Comparison of ENCODE assay signal across 21 cellular contexts in genomic region chr5:75616286-75616810, GRCh38. TPM values are rescaled to one million over a fixed set of nuclear protein-coding genes. Genes with fewer than 3 reads are reported as not detected.
DNase-seq lines count a peak whose midpoint lies in the region; ATAC-seq and TF ChIP-seq lines count a peak whose summit lies in the region.
"Had no signal": no experiment of that assay in that cellular context is flagged by ENCODE, and none has a peak within 500 bp of the region (broad histone marks: within the 10 kb centered on the region; RNA-seq: fewer than 3 reads in every experiment).

No MANE protein-coding gene starts in this region.

- H3K4me2 ChIP-seq in IMR-90 (ENCODE audit: low read depth, low read length) = no peak overlapping the region
- H3K4me2 ChIP-seq in smooth muscle cell = peak overlapping the region; percentile 69

- H2BK20ac ChIP-seq in IMR-90 (ENCODE audit: low read depth, low read length) = no peak overlapping the region

- in situ Hi-C loops in IMR-90 (cut with MboI; ENCODE audit: low sequenced_read_pairs) = no loop called here
- in situ Hi-C loops in ACHN (cut with HindIII; ENCODE audit: low pct_ligation_motif_present, low pct_unique_long_range_greater_than_20kb, low sequenced_read_pairs) = no loop called here

- no peak overlapping the region for H4K8ac ChIP-seq in IMR-90 (ENCODE audit: low read depth in 2 of 2, low read length in 2 of 2)

- H3K23ac ChIP-seq in IMR-90 (ENCODE audit: low read depth, low read length) = no peak overlapping the region

- POLR2A ChIA-PET in IMR-90 (lab: Charles Lee; ENCODE audit: unreplicated experiment) = no interaction called here

- no peak overlapping the region for H3K27ac ChIP-seq in IMR-90 (ENCODE audit: insufficient read depth, low read length)
- peak overlapping the region; percentile 47 for H3K27ac ChIP-seq in mesodermal cell (ENCODE audit: low read depth, low read length, severe bottlenecking)
- peak overlapping the region; percentile 88 for H3K27ac ChIP-seq in smooth muscle cell (ENCODE audit: low read depth)
- H3K27ac ChIP-seq: gastroesophageal sphincter had no signal

- H3K9me1 ChIP-seq in IMR-90 (ENCODE audit: insufficient read depth, low read length) = no peaks in the 10 kb centered on the region

- CTCF ChIA-PET in IMR-90 (lab: Yijun Ruan, JAX) = no interaction called here

- H3K79me1 ChIP-seq in IMR-90 (ENCODE audit: low read depth in 1 of 2, low read length in 2 of 2) = no peaks in the 10 kb centered on the region

- no peak overlapping the region for H2BK5ac ChIP-seq in IMR-90 (ENCODE audit: low read depth, low read length, poor library complexity, severe bottlenecking)

- H3K27me3 ChIP-seq in IMR-90 (ENCODE audit: control insufficient read depth, insufficient read depth, low read length) (no peaks in the 10 kb centered on the region), smooth muscle cell (ENCODE audit: low read depth) (no peaks in the 10 kb centered on the region)
- H3K27me3 ChIP-seq: suprapubic skin had no signal

- no peak overlapping the region for H2AK5ac ChIP-seq in IMR-90 (ENCODE audit: low read depth, low read length)

- no peak overlapping the region for H3K56ac ChIP-seq in IMR-90 (ENCODE audit: extremely low read depth, insufficient read depth, low read length)

- no peak overlapping the region for H2AFZ ChIP-seq in IMR-90 (replicated peaks; ENCODE audit: low read length, poor library complexity)
- no peak overlapping the region for H2AFZ ChIP-seq in smooth muscle cell (ENCODE audit: low read depth)

- peaks cover 14% of the 10 kb centered on the region for H3F3A ChIP-seq in smooth muscle cell (ENCODE audit: low read depth)

- no peak overlapping the region for H3K4me3 ChIP-seq in IMR-90 (ENCODE audit: insufficient read depth, low read depth, low read length)
- no peak overlapping the region for H3K4me3 ChIP-seq in choroid plexus epithelial cell (ENCODE audit: low read depth, low read length)
- H3K4me3 ChIP-seq in mesodermal cell (ENCODE audit: extremely low read depth, insufficient read depth, low read length, poor library complexity, severe bottlenecking) = no peak overlapping the region
- H3K4me3 ChIP-seq in smooth muscle cell = no peak overlapping the region
- H3K4me3 ChIP-seq: gastroesophageal sphincter, suprapubic skin had no signal

- H2AK9ac ChIP-seq in IMR-90 (replicated peaks; ENCODE audit: low read depth, low read length, poor library complexity) = no peak overlapping the region

- TF ChIP-seq RAD21 in IMR-90 (IDR thresholded peaks at IDR 0.05; ENCODE audit: low read length) = no peak

- H3K9ac ChIP-seq in IMR-90 (ENCODE audit: low read depth, low read length) (no peak overlapping the region), smooth muscle cell (ENCODE audit: low read depth) (peak overlapping the region; percentile 52)

- no peak for ATAC-seq in IMR-90 (ENCODE audit: low read depth)
- ATAC-seq in GM21360 (IDR thresholded peaks at IDR 0.05; ENCODE audit: unreplicated experiment) = no peak
- ATAC-seq in GM19023 (IDR thresholded peaks at IDR 0.05; ENCODE audit: unreplicated experiment) = no peak
- ATAC-seq: gastroesophageal sphincter, left lobe of liver had no signal

- no peaks in the 10 kb centered on the region for H3K79me2 ChIP-seq in smooth muscle cell (ENCODE audit: low read depth)

- intact Hi-C loops in IMR-90 (cut with micrococcal nuclease) = loop anchor here (5.0 kb wide), 1 partner anchor 41 kb away; no protein-coding TSS in a partner anchor

- dilution Hi-C loops in IMR-90 (cut with HindIII; ENCODE audit: low sequenced_read_pairs, unreplicated experiment) = no loop called here

- no peak for TF ChIP-seq POLR2A in IMR-90 (IDR thresholded peaks at IDR 0.05; ENCODE audit: low read depth, low read length)

- no peak overlapping the region for H3K4ac ChIP-seq in IMR-90 (ENCODE audit: low read depth, low read length)

- H3K4me1 ChIP-seq in IMR-90 (ENCODE audit: control insufficient read depth, insufficient read depth, low read length) (no peaks in the 10 kb centered on the region), mesodermal cell (ENCODE audit: control insufficient read depth, insufficient read depth, low read length, poor library complexity, severe bottlenecking) (peaks cover 10% of the 10 kb centered on the region), smooth muscle cell (ENCODE audit: low read depth) (peaks cover 16% of the 10 kb centered on the region)

- TF ChIP-seq CTCF in IMR-90 (conservative IDR thresholded peaks at IDR 0.05; ENCODE audit: low read depth, low read length) = no peak
- no peak for TF ChIP-seq CTCF in choroid plexus epithelial cell (conservative IDR thresholded peaks at IDR 0.05; ENCODE audit: low read depth, low read length)
- no peak for TF ChIP-seq CTCF in smooth muscle cell (IDR thresholded peaks at IDR 0.05; ENCODE audit: borderline replicate concordance, insufficient read depth, poor library complexity, severe bottlenecking)

- no peak overlapping the region for H3K18ac ChIP-seq in IMR-90 (ENCODE audit: low read depth, low read length)

- H2BK15ac ChIP-seq in IMR-90 (ENCODE audit: low read depth, low read length) = no peak overlapping the region

- WGBS in IMR-90 (ENCODE audit: extremely low coverage in 2 of 2, insufficient read length in 1 of 2), 2 experiments = no CpG with 5 or more reads among the region's 4 CpGs
- WGBS in mesodermal cell (ENCODE audit: insufficient coverage in 2 of 2), 2 experiments = 75 to 94% methylated on average over 2 to 4 of the region's 4 CpGs
- 65% methylated on average over 4 of the region's 4 CpGs for WGBS in smooth muscle cell (ENCODE audit: low lambda C conversion rate)

- H4K20me1 ChIP-seq in IMR-90 (ENCODE audit: insufficient read depth, low read length) (no peaks in the 10 kb centered on the region), smooth muscle cell (ENCODE audit: low read depth) (no peaks in the 10 kb centered on the region)

- H4K5ac ChIP-seq in IMR-90 (ENCODE audit: low read depth, low read length) = no peak overlapping the region

- no peak overlapping the region for H4K91ac ChIP-seq in IMR-90 (ENCODE audit: insufficient read depth, low read depth, low read length)

- H3K36me3 ChIP-seq in IMR-90 (ENCODE audit: control insufficient read depth, insufficient read depth, low read length) (no peaks in the 10 kb centered on the region), mesodermal cell (ENCODE audit: control insufficient read depth, insufficient read depth, low read length) (no peaks in the 10 kb centered on the region), smooth muscle cell (ENCODE audit: low read depth) (no peaks in the 10 kb centered on the region)
- H3K36me3 ChIP-seq: gastroesophageal sphincter, suprapubic skin had no signal

- H3K9me3 ChIP-seq in IMR-90 (ENCODE audit: control insufficient read depth, insufficient read depth, low read length) (no peaks in the 10 kb centered on the region), mesodermal cell (ENCODE audit: control insufficient read depth, low read length) (no peaks in the 10 kb centered on the region), smooth muscle cell (replicated peaks; ENCODE audit: low read depth) (no peaks in the 10 kb centered on the region)
- H3K9me3 ChIP-seq: gastroesophageal sphincter, suprapubic skin had no signal

- BruUV-seq in IMR-90 (replicated peaks; lab: Mats Ljungman, UMichigan) = no TSS peak

- no peak overlapping the region for H2BK120ac ChIP-seq in IMR-90 (ENCODE audit: low read depth, low read length)

- no peak overlapping the region for H3K14ac ChIP-seq in IMR-90 (replicated peaks; ENCODE audit: low read depth, low read length)

- no peak for DNase-seq in IMR-90
- DNase-seq in choroid plexus epithelial cell (ENCODE audit: low read depth) = peak; percentile 70
- DNase-seq in smooth muscle cell (lab: John Stamatoyannopoulos, UW; ENCODE audit: unreplicated experiment) = no peak
- no peak for DNase-seq in DMS153 (lab: John Stamatoyannopoulos, UW)
- no peak for DNase-seq in ACHN
- DNase-seq: activated CD4-positive, alpha-beta T cell treated with anti-CD3 and anti-CD28 coated beads, Interleukin-2, amount 50 U/mL, for 4 hours; activated CD8-positive, alpha-beta memory T cell treated with anti-CD3 and anti-CD28 coated beads, Interleukin-2, amount 50 U/mL, for 48 hours; activated effector memory CD4-positive, alpha-beta T cell treated with anti-CD3 and anti-CD28 coated beads, Interleukin-2, amount 50 U/mL, for 16 hours; amniotic stem cell; MM.1S; NCI-H1694; NCI-H2171 treated with DMSO at 0.1 percent for 48 hours; NCI-H526 treated with DMSO at 0.1 percent for 48 hours; occipital lobe; Right ventricle myocardium superior had no signal

TF ChIP-seq in IMR-90, 13 proteins besides CTCF, POLR2A, EP300 and RAD21:
- TF ChIP-seq NFE2L2 (IDR thresholded peaks at IDR 0.05; ENCODE audit: low read depth, low read length) (peak; percentile 6; the same call in 1 of the 2 replicates), MAZ (IDR thresholded peaks at IDR 0.05; ENCODE audit: borderline replicate concordance, low read depth, low read length) (no peak), BHLHE40 (IDR thresholded peaks at IDR 0.05; ENCODE audit: low read depth, low read length) (no peak), ELK1 (IDR thresholded peaks at IDR 0.05; ENCODE audit: borderline replicate concordance, low read depth, low read length) (no peak), FOS (IDR thresholded peaks at IDR 0.05; ENCODE audit: low read depth, low read length) (no peak), CHD1 (IDR thresholded peaks at IDR 0.05; ENCODE audit: low read depth, low read length) (no peak)

RNA-seq across cellular contexts. Expression of gene ANKDD1B, which starts 5.1 kb away (rescaled TPM):
- total RNA-seq in IMR-90 (2012; rRNA removed) (0.28 TPM in 1 of 2 replicates, not detected in the other), smooth muscle cell (0.18 and 0.31 TPM in 2 replicates)
- polyA plus RNA-seq in IMR-90 (2012; rRNA removed) (0.16 and 0.24 TPM in 2 replicates), smooth muscle cell (0.47 TPM in 1 of 2 replicates, not detected in the other)
- 0.01 TPM in 1 of 2 replicates, not detected in the other for polyA plus RNA-seq in IMR-90 (2012; cell fraction: cytosol; rRNA removed)
- 0.36 and 1.3 TPM in 2 replicates for polyA plus RNA-seq in IMR-90 (2012; cell fraction: nucleus; rRNA removed; ENCODE audit: low replicate concordance)
- polyA plus RNA-seq in mesodermal cell (2013, experiment 1 of 2) = 0.52 TPM
- not detected for polyA plus RNA-seq in mesodermal cell (2013, experiment 2 of 2)
- total RNA-seq: Right ventricle myocardium superior had no signal
